27 cellular contexts compared by ENCODE assay signal in the genomic region with DNA sequence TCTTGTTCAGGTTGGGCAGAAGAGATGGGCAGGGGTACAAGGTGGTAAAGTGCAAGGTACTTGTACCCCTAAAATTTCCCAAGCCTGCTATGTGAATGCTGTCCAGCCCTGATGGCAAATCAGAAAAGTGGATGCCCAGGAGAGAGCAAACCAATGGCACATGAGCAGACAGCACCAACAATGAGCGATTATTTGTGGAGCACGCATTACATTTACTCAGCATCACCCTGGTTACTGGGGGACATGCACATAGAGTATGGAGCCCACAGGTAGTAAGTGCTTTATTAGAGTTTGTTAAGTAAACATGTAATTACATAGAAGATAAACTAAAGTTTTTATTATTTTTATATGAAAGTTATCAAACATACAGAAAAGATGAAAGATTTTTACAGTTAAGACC.
"Had no signal": no experiment of that assay in that cellular context is flagged by ENCODE, and none has a peak within 500 bp of the region (broad histone marks: within the 10 kb centered on the region; RNA-seq: fewer than 3 reads in every experiment).

No MANE protein-coding gene starts in this region.

- H3K27ac ChIP-seq: epithelial cell of prostate, esophagus muscularis mucosa, neural progenitor cell, parathyroid adenoma, psoas muscle, sigmoid colon, suprapubic skin, thyroid gland, vagina had no signal

- H3K27me3 ChIP-seq: neural progenitor cell, sigmoid colon, thyroid gland, vagina had no signal

- H3K4me3 ChIP-seq: esophagus muscularis mucosa, lung, mucosa of descending colon, neural progenitor cell, psoas muscle, sigmoid colon, suprapubic skin, thyroid gland, vagina had no signal

- H3K36me3 ChIP-seq: esophagus muscularis mucosa, neural progenitor cell, sigmoid colon, suprapubic skin, thyroid gland, vagina had no signal

- H3K4me1 ChIP-seq: esophagus muscularis mucosa, parathyroid adenoma, psoas muscle, suprapubic skin, thyroid gland, vagina had no signal

- H3K9me3 ChIP-seq: mucosa of descending colon, psoas muscle, sigmoid colon, suprapubic skin, thyroid gland, vagina had no signal

- DNase-seq: cerebellar nuclear complex; effector CD8-positive, alpha-beta T cell; endodermal cell; foreskin melanocyte; hypothalamus; immature natural killer cell; islet precursor cell; kidney glomerular epithelial cell; left ventricle myocardium superior; mesenchymal stem cell; mucosa of descending colon; naive thymus-derived CD4-positive, alpha-beta T cell; psoas muscle; right cardiac atrium; sigmoid colon; stimulated activated CD4-positive, alpha-beta T cell treated with anti-CD3 and anti-CD28 coated beads, Interleukin-2, amount 100 ng/mL, for 24 hours; stimulated activated CD4-positive, alpha-beta T cell treated with anti-CD3 and anti-CD28 coated beads, Interleukin-4, amount 100 ng/mL, for 4 hours; stimulated activated naive CD8-positive, alpha-beta T cell treated with anti-CD3 and anti-CD28 coated beads, Interleukin-15, Interleukin-2, amounts not matched to agents 100 U/mL and 50 U/mL, for 24 hours; thyroid gland; trophoblast cell had no signal
